In genomic region chr7:44490351-44491200, GRCh38 we compare ENCODE assay signal across 8 cellular contexts. TPM values are rescaled to one million over a fixed set of nuclear protein-coding genes. Genes with fewer than 3 reads are reported as not detected.
DNase-seq lines count a peak whose midpoint lies in the region; TF ChIP-seq lines count a peak whose summit lies in the region.

Gene NUDCD3 (minus strand): TSS chr7:44490658. CDS start chr7:44490600, 58 bp downstream.

- peaks cover 10 to 22% of the 10 kb centered on the region in 2 experiments; a peak in 3 of 4 replicates for H3K4me1 ChIP-seq in SK-N-SH (ENCODE audit: control insufficient read depth in 1 of 2, insufficient read depth in 2 of 2, low read depth in 1 of 2, low read length in 1 of 2)
- H3K4me1 ChIP-seq in thymus (ENCODE audit: control insufficient read depth, insufficient read depth, low read length), result peaks cover 8% of the 10 kb centered on the region

- H3K4me1 Mint-ChIP-seq in HFFc6 (ENCODE audit: low read depth) (peaks cover 44% of the 10 kb centered on the region), glutamatergic neuron (ENCODE audit: low read depth, unreplicated experiment) (peaks cover 23% of the 10 kb centered on the region), osteocyte (ENCODE audit: unreplicated experiment) (peaks cover 35% of the 10 kb centered on the region)
- H3K4me1 Mint-ChIP-seq in activated naive CD4-positive, alpha-beta T cell treated with anti-CD3 and anti-CD28 coated beads, Interleukin-2, amount 50 U/mL, for 24 hours, result peaks cover 51% of the 10 kb centered on the region

- H3K27ac Mint-ChIP-seq in HFFc6 (peak within 1 kb of the TSS; percentile 94), glutamatergic neuron (ENCODE audit: unreplicated experiment) (peak within 1 kb of the TSS; percentile 96), osteocyte (ENCODE audit: unreplicated experiment) (peak within 1 kb of the TSS; percentile 95)
- H3K27ac Mint-ChIP-seq in activated naive CD4-positive, alpha-beta T cell treated with anti-CD3 and anti-CD28 coated beads, Interleukin-2, amount 50 U/mL, for 24 hours, result peak within 1 kb of the TSS; percentile 98

- H3F3A ChIP-seq in SK-N-SH (replicated peaks; ENCODE audit: insufficient read depth), result no peaks in the 10 kb centered on the region

- DNase-seq in HFFc6, result peak; percentile 68
- DNase-seq in NAMALWA (ENCODE audit: low spot score), result peak; percentile 96
- DNase-seq in SK-N-SH, result peak; percentile 97
- peak; percentile 84 for DNase-seq in glutamatergic neuron
- DNase-seq in osteocyte (ENCODE audit: extremely low spot score, unreplicated experiment), result peak; percentile 92

- CTCF ChIA-PET in SK-N-SH (lab: Yijun Ruan, JAX), result interaction anchor here (0.6 to 4.7 kb wide), 15 partner anchors 11 to 387 kb away, joined by 3 to 27 read pairs (median 5); partner anchors contain the start of gene DDX56

- peak within 1 kb of the TSS; percentile 98 to 99 for H3K27ac ChIP-seq in SK-N-SH (ENCODE audit: low read depth in 2 of 2, low read length in 1 of 2)
- peak within 1 kb of the TSS; percentile 95 for H3K27ac ChIP-seq in thymus (ENCODE audit: low read depth)

- H3K79me2 ChIP-seq in SK-N-SH (ENCODE audit: insufficient read depth), result peaks cover 48% of the 10 kb centered on the region

- H3K4me3 ChIP-seq in GM08714 (ENCODE audit: low read length) (peak within 1 kb of the TSS; percentile 96), SK-N-SH (ENCODE audit: low read depth in 2 of 2, low read length in 1 of 2) (peak within 1 kb of the TSS; percentile 96 to 98), thymus (ENCODE audit: low read length) (peak within 1 kb of the TSS; percentile 78)

- TF ChIP-seq EP300 in SK-N-SH (IDR thresholded peaks at IDR 0.05; ENCODE audit: borderline replicate concordance in 1 of 2, low read depth in 1 of 2, low read length in 1 of 2), result peak in 1 of 2 experiments; percentile 3; a peak in 1 of 4 replicates

- H3K36me3 ChIP-seq in SK-N-SH (replicated peaks in 1 of 2; ENCODE audit: control insufficient read depth in 1 of 2, insufficient read depth in 2 of 2, low read length in 1 of 2), result peaks cover 11 to 15% of the 10 kb centered on the region in 2 experiments
- H3K36me3 ChIP-seq in thymus (ENCODE audit: control insufficient read depth, insufficient read depth), result no peaks in the 10 kb centered on the region

- no peak for TF ChIP-seq RAD21 in SK-N-SH (IDR thresholded peaks at IDR 0.05; ENCODE audit: low read length)

- WGBS in SK-N-SH (ENCODE audit: low lambda C conversion rate), result under 1% methylated on average over 34 of the region's 63 CpGs
- under 1% methylated on average over 63 of the region's 63 CpGs for WGBS in thymus

- H3K27me3 Mint-ChIP-seq in HFFc6 (ENCODE audit: insufficient read depth) (peaks cover 3% of the 10 kb centered on the region; the same call in 1 of the 2 replicates), glutamatergic neuron (ENCODE audit: unreplicated experiment) (peaks cover 2% of the 10 kb centered on the region), osteocyte (ENCODE audit: unreplicated experiment) (peaks cover 9% of the 10 kb centered on the region)
- no peaks in the 10 kb centered on the region for H3K27me3 Mint-ChIP-seq in activated naive CD4-positive, alpha-beta T cell treated with anti-CD3 and anti-CD28 coated beads, Interleukin-2, amount 50 U/mL, for 24 hours

- H2AFZ ChIP-seq in SK-N-SH (ENCODE audit: low read depth), result peak within 1 kb of the TSS; percentile 98

- H3K27me3 ChIP-seq in SK-N-SH (ENCODE audit: insufficient read depth) (no peaks in the 10 kb centered on the region), thymus (ENCODE audit: control insufficient read depth, insufficient read depth) (no peaks in the 10 kb centered on the region)

- H3K36me3 Mint-ChIP-seq in HFFc6 (ENCODE audit: low read depth) (peaks cover 14% of the 10 kb centered on the region), glutamatergic neuron (ENCODE audit: unreplicated experiment) (no peaks in the 10 kb centered on the region), osteocyte (ENCODE audit: unreplicated experiment) (peaks cover 3% of the 10 kb centered on the region)
- H3K36me3 Mint-ChIP-seq in activated naive CD4-positive, alpha-beta T cell treated with anti-CD3 and anti-CD28 coated beads, Interleukin-2, amount 50 U/mL, for 24 hours, result peaks cover 8% of the 10 kb centered on the region

- POLR2A ChIA-PET in SK-N-SH (lab: Yijun Ruan, JAX), result interaction anchor here (0.6 to 2.7 kb wide), 13 partner anchors 11 to 369 kb away, joined by 3 to 12 read pairs (median 4); partner anchors contain the start of genes DDX56 and YKT6

- H3K9ac ChIP-seq in SK-N-SH, result peak within 1 kb of the TSS; percentile 95

- peak; percentile 59 for TF ChIP-seq CTCF in HFFc6 (IDR thresholded peaks at IDR 0.05)
- peak; percentile 47 for TF ChIP-seq CTCF in SK-N-SH (IDR thresholded peaks at IDR 0.05)
- TF ChIP-seq CTCF in glutamatergic neuron (IDR thresholded peaks at IDR 0.05; ENCODE audit: partially characterized antibody, unreplicated experiment), result no peak
- TF ChIP-seq CTCF in osteocyte (IDR thresholded peaks at IDR 0.05), result no peak

- no peaks in the 10 kb centered on the region for H4K20me1 ChIP-seq in SK-N-SH (ENCODE audit: insufficient read depth)

- H3K9me3 ChIP-seq in SK-N-SH, result no peaks in the 10 kb centered on the region
- H3K9me3 ChIP-seq in thymus (ENCODE audit: control insufficient read depth), result no peaks in the 10 kb centered on the region

- peak within 1 kb of the TSS; percentile 83 for H3K4me2 ChIP-seq in SK-N-SH

- no peaks in the 10 kb centered on the region for H3K9me3 Mint-ChIP-seq in HFFc6
- H3K9me3 Mint-ChIP-seq in activated naive CD4-positive, alpha-beta T cell treated with anti-CD3 and anti-CD28 coated beads, Interleukin-2, amount 50 U/mL, for 24 hours, result no peaks in the 10 kb centered on the region
- peaks cover 8% of the 10 kb centered on the region for H3K9me3 Mint-ChIP-seq in glutamatergic neuron (ENCODE audit: unreplicated experiment)
- no peaks in the 10 kb centered on the region for H3K9me3 Mint-ChIP-seq in osteocyte (ENCODE audit: unreplicated experiment)

- H3K9me2 ChIP-seq in SK-N-SH, result no peaks in the 10 kb centered on the region

- H3K4me3 Mint-ChIP-seq in HFFc6, result peak within 1 kb of the TSS; percentile 94
- peak within 1 kb of the TSS; percentile 91 for H3K4me3 Mint-ChIP-seq in activated naive CD4-positive, alpha-beta T cell treated with anti-CD3 and anti-CD28 coated beads, Interleukin-2, amount 50 U/mL, for 24 hours
- peak within 1 kb of the TSS; percentile 96 for H3K4me3 Mint-ChIP-seq in glutamatergic neuron (ENCODE audit: unreplicated experiment)
- H3K4me3 Mint-ChIP-seq in osteocyte (ENCODE audit: unreplicated experiment), result peak within 1 kb of the TSS; percentile 84

TF ChIP-seq in SK-N-SH, 30 proteins besides CTCF, POLR2A, EP300 and RAD21 (continues in another document):
- TF ChIP-seq ELF1 (IDR thresholded peaks at IDR 0.05) (peak; percentile 99), GATA2 (CRISPR knock-in tag; IDR thresholded peaks at IDR 0.05) (no peak), TCF12 (IDR thresholded peaks at IDR 0.05) (peak; percentile 15; the same call in 1 of the 2 replicates), EZH2phosphoT487 (IDR thresholded peaks at IDR 0.05; ENCODE audit: borderline replicate concordance, low read depth) (no peak), CHD2 (IDR thresholded peaks at IDR 0.05; ENCODE audit: low read length, partially characterized antibody) (no peak), JUND (IDR thresholded peaks at IDR 0.05) (no peak), MXI1 (IDR thresholded peaks at IDR 0.05; ENCODE audit: low read depth, low read length) (peak; percentile 97), GABPA (IDR thresholded peaks at IDR 0.05; ENCODE audit: low read depth) (peak; percentile 97), FOXJ3 (CRISPR knock-in tag; IDR thresholded peaks at IDR 0.05) (peak; percentile 75; the same call in 1 of the 2 replicates), REST (IDR thresholded peaks at IDR 0.05; ENCODE audit: low read depth, low read length) (peak; percentile 44; the same call in 1 of the 2 replicates), TEAD4 (IDR thresholded peaks at IDR 0.05; ENCODE audit: borderline replicate concordance, insufficient read depth) (peak; percentile 21; the same call in 1 of the 2 replicates)

RNA-seq across cellular contexts. Expression of gene NUDCD3, which starts in this region (rescaled TPM):
- total RNA-seq in HFFc6 (2021; fragmentation: NEBNext Ultra II Directional; extraction: Animal tissue kit (Norgen Biotek cat#: 25700)), result 100 to 1,000 TPM in 2 of 6 experiments, 10 to 100 TPM in 4; 79.2 to 114 (median 90.6) TPM
- polyA plus RNA-seq in SK-N-SH (2012; rRNA removed), result 66.0 and 83.1 TPM in 2 replicates
- 66.1 and 72.1 TPM in 2 replicates for polyA plus RNA-seq in SK-N-SH (2012; cell fraction: cytosol; rRNA removed)
- polyA plus RNA-seq in SK-N-SH (2012; cell fraction: nucleus; rRNA removed), result 101 and 142 TPM in 2 replicates
- total RNA-seq in glutamatergic neuron (ENCODE audit: unreplicated experiment), result 151 TPM
- 112 and 128 TPM in 2 replicates for total RNA-seq in osteocyte
- 33.9 TPM for polyA plus RNA-seq in thymus

Comparison
In these comparisons a context has a peak if more than half of its experiments do, and no peak if none do; other contexts are left out.
1. Peak in every context shown above with its lines: DNase-seq, H3K4me3 ChIP-seq and H3K27ac ChIP-seq.
2. CTCF ChIP-seq: peak in HFFc6 (single experiment) and SK-N-SH (single experiment); none in glutamatergic neuron (single experiment) and osteocyte (single experiment).